ENCODE assay signal across 8 cellular contexts in genomic region chr4:143515905-143516304, GRCh38. TPM values are rescaled to one million over a fixed set of nuclear protein-coding genes. Genes with fewer than 3 reads are reported as not detected.
A peak's percentile ranks its signal among the peaks of the same experiment; 100 is the strongest.
DNase-seq lines count a peak whose midpoint lies in the region; ATAC-seq and TF ChIP-seq lines count a peak whose summit lies in the region.

No MANE protein-coding gene starts in this region.

- ATAC-seq in Right ventricle myocardium inferior = no peak
- no peak for ATAC-seq in activated T-helper 17 cell treated with anti-CD3 and anti-CD28 coated beads, Interleukin-2, amount 50 U/mL, for 72 hours (replicated peaks)
- no peak for ATAC-seq in thoracic aorta (ENCODE audit: insufficient number of reproducible peaks, low FRiP score, low read depth)
- no peak for ATAC-seq in gastroesophageal sphincter

- no peak for DNase-seq in cardiac muscle cell (ENCODE audit: low read depth in 1 of 2, low spot score in 1 of 2)
- no peak for DNase-seq in Right ventricle myocardium inferior (ENCODE audit: missing footprints)
- no peak for DNase-seq in immature natural killer cell
- DNase-seq in thoracic aorta (ENCODE audit: low spot score) = no peak
- DNase-seq in NCI-H510A (lab: John Stamatoyannopoulos, UW) = no peak
- no peak for DNase-seq in iPS-NIHi11 (ENCODE audit: low spot score)

- TF ChIP-seq CTCF in cardiac muscle cell (IDR thresholded peaks at IDR 0.05; ENCODE audit: low read depth, low read length) (no peak), thoracic aorta (IDR thresholded peaks at IDR 0.05) (no peak), gastroesophageal sphincter (IDR thresholded peaks at IDR 0.05) (no peak)

- H3K27ac ChIP-seq in cardiac muscle cell = no peak overlapping the region
- no peak overlapping the region for H3K27ac ChIP-seq in thoracic aorta
- H3K27ac ChIP-seq in gastroesophageal sphincter = peak overlapping the region in 1 of 4 donors; percentile 93

- intact Hi-C loops in Right ventricle myocardium inferior (cut with DNase I) = no loop called here

- no peaks in the 10 kb centered on the region for H3K9me3 Mint-ChIP-seq in activated T-helper 17 cell treated with anti-CD3 and anti-CD28 coated beads, Interleukin-2, amount 50 U/mL, for 72 hours
- no peaks in the 10 kb centered on the region for H3K9me3 Mint-ChIP-seq in immature natural killer cell

- TF ChIP-seq POLR2A in gastroesophageal sphincter (IDR thresholded peaks at IDR 0.05) = no peak

- H3K36me3 Mint-ChIP-seq in activated T-helper 17 cell treated with anti-CD3 and anti-CD28 coated beads, Interleukin-2, amount 50 U/mL, for 72 hours (ENCODE audit: low read depth) = peaks cover 77% of the 10 kb centered on the region
- peaks cover 0 to 12% (median 6%) of the 10 kb centered on the region in 3 donors for H3K36me3 Mint-ChIP-seq in immature natural killer cell

- H3K27me3 ChIP-seq in cardiac muscle cell (no peaks in the 10 kb centered on the region), thoracic aorta (replicated peaks; ENCODE audit: insufficient read depth) (no peaks in the 10 kb centered on the region), gastroesophageal sphincter (no peaks in the 10 kb centered on the region)

- H3K27ac Mint-ChIP-seq in activated T-helper 17 cell treated with anti-CD3 and anti-CD28 coated beads, Interleukin-2, amount 50 U/mL, for 72 hours = peak overlapping the region; percentile 65
- peak overlapping the region; percentile 44 to 98 (median 84) for H3K27ac Mint-ChIP-seq in immature natural killer cell

- no peaks in the 10 kb centered on the region for H3K27me3 Mint-ChIP-seq in activated T-helper 17 cell treated with anti-CD3 and anti-CD28 coated beads, Interleukin-2, amount 50 U/mL, for 72 hours
- peaks cover 20 to 28% (median 27%) of the 10 kb centered on the region in 3 donors for H3K27me3 Mint-ChIP-seq in immature natural killer cell (ENCODE audit: low read depth in 3 of 3)

- no peak for TF ChIP-seq EP300 in gastroesophageal sphincter (IDR thresholded peaks at IDR 0.05)

- peaks cover 36% of the 10 kb centered on the region for H3K4me1 Mint-ChIP-seq in activated T-helper 17 cell treated with anti-CD3 and anti-CD28 coated beads, Interleukin-2, amount 50 U/mL, for 72 hours
- H3K4me1 Mint-ChIP-seq in immature natural killer cell = peaks cover 57 to 80% of the 10 kb centered on the region in 2 donors

- H3K4me3 Mint-ChIP-seq in activated T-helper 17 cell treated with anti-CD3 and anti-CD28 coated beads, Interleukin-2, amount 50 U/mL, for 72 hours = peak overlapping the region; percentile 97
- H3K4me3 Mint-ChIP-seq in immature natural killer cell = peak overlapping the region; percentile 54 to 100 (median 70)

- H3K36me3 ChIP-seq in cardiac muscle cell = peaks cover 21% of the 10 kb centered on the region
- H3K36me3 ChIP-seq in thoracic aorta = peaks cover 3% of the 10 kb centered on the region
- peaks cover 0 to 17% of the 10 kb centered on the region in 2 donors for H3K36me3 ChIP-seq in gastroesophageal sphincter

- peak overlapping the region; percentile 77 for H3K4me3 ChIP-seq in cardiac muscle cell
- H3K4me3 ChIP-seq in thoracic aorta = peak overlapping the region; percentile 95
- peak overlapping the region in 1 of 2 donors; percentile 61 for H3K4me3 ChIP-seq in gastroesophageal sphincter

- H3K4me1 ChIP-seq in cardiac muscle cell (ENCODE audit: low read depth) (peaks cover 15% of the 10 kb centered on the region), thoracic aorta (ENCODE audit: control insufficient read depth in 1 of 2, low read depth in 2 of 2) (peaks cover 29 to 46% of the 10 kb centered on the region in 2 donors), gastroesophageal sphincter (peaks cover 3 to 69% (median 13%) of the 10 kb centered on the region in 3 donors)

- H3K9me3 ChIP-seq in cardiac muscle cell (ENCODE audit: low read depth) (no peaks in the 10 kb centered on the region), thoracic aorta (no peaks in the 10 kb centered on the region), gastroesophageal sphincter (no peaks in the 10 kb centered on the region)

RNA-seq across cellular contexts. Expression of gene SMARCA5, which starts 2.4 kb away (rescaled TPM):
- 43.8 and 49.6 TPM in 2 replicates for total RNA-seq in cardiac muscle cell
- polyA plus RNA-seq in cardiac muscle cell = 45.3 and 57.5 TPM in 2 replicates
- total RNA-seq in Right ventricle myocardium inferior = 26.7 TPM
- 10 to 100 TPM; 45.4 to 55.1 TPM for total RNA-seq in activated T-helper 17 cell treated with anti-CD3 and anti-CD28 coated beads, Interleukin-2, amount 50 U/mL, for 72 hours
- 10 to 100 TPM; 18.7 to 34.9 (median 20.1) TPM for polyA plus RNA-seq in immature natural killer cell
- total RNA-seq in thoracic aorta = 10 to 100 TPM; 19.2 to 75.8 TPM
- total RNA-seq in gastroesophageal sphincter = 10 to 100 TPM; 43.2 to 52.6 (median 48.8) TPM
